In genomic region chr10:15725603-15726002, GRCh38 we compare ENCODE assay signal across 8 cellular contexts. TPM values are rescaled to one million over a fixed set of nuclear protein-coding genes. Genes with fewer than 3 reads are reported as not detected.
DNase-seq lines count a peak whose midpoint lies in the region; ATAC-seq and TF ChIP-seq lines count a peak whose summit lies in the region.

No MANE protein-coding gene starts in this region.

- no peak overlapping the region for H3K4me3 ChIP-seq in BJ (ENCODE audit: low read depth, low read length)
- no peak overlapping the region for H3K4me3 ChIP-seq in epithelial cell of proximal tubule (ENCODE audit: low read depth, low read length)
- H3K4me3 ChIP-seq in neural progenitor cell = no peak overlapping the region

- no peak overlapping the region for H3K27ac Mint-ChIP-seq in neural progenitor cell

- H3K4me1 ChIP-seq in neural progenitor cell = no peaks in the 10 kb centered on the region

- H3F3A ChIP-seq in neural progenitor cell (ENCODE audit: low read depth) = no peaks in the 10 kb centered on the region

- no peaks in the 10 kb centered on the region for H4K20me1 ChIP-seq in neural progenitor cell (ENCODE audit: low read depth)

- no peak overlapping the region for H3K9ac ChIP-seq in neural progenitor cell

- no peaks in the 10 kb centered on the region for H3K36me3 Mint-ChIP-seq in neural progenitor cell

- H3K9me3 Mint-ChIP-seq in neural progenitor cell = no peaks in the 10 kb centered on the region

- ATAC-seq in GM21360 (IDR thresholded peaks at IDR 0.05; ENCODE audit: unreplicated experiment) (peak; percentile 67), HG03025 (IDR thresholded peaks at IDR 0.05; ENCODE audit: low FRiP score, unreplicated experiment) (no peak)

- H3K4me3 Mint-ChIP-seq in neural progenitor cell = no peak overlapping the region

- H2AFZ ChIP-seq in neural progenitor cell (replicated peaks) = no peak overlapping the region

- H3K27me3 ChIP-seq in BJ (ENCODE audit: control insufficient read depth, insufficient read depth, low read length) (no peaks in the 10 kb centered on the region; the same call in 1 of the 2 replicates), neural progenitor cell (peaks cover 27% of the 10 kb centered on the region)

- no peak overlapping the region for H3K27ac ChIP-seq in neural progenitor cell

- POLR2A ChIA-PET in BJ (lab: Charles Lee) = no interaction called here

- H3K27me3 Mint-ChIP-seq in neural progenitor cell (ENCODE audit: insufficient read depth, low read depth) = peaks cover 3% of the 10 kb centered on the region

- no peaks in the 10 kb centered on the region for H3K9me3 ChIP-seq in neural progenitor cell (ENCODE audit: low read depth)

- H3K79me2 ChIP-seq in neural progenitor cell (ENCODE audit: low read depth) = no peaks in the 10 kb centered on the region

- H3K36me3 ChIP-seq in BJ (ENCODE audit: control insufficient read depth, insufficient read depth, low read length) (no peaks in the 10 kb centered on the region), neural progenitor cell (no peaks in the 10 kb centered on the region)

- H3K4me2 ChIP-seq in neural progenitor cell = no peak overlapping the region

- CTCF ChIA-PET in BJ (lab: Yijun Ruan, JAX) = interaction anchor here (0.7 to 8.9 kb wide), 13 partner anchors 10 to 300 kb away, joined by 3 to 124 read pairs (median 4); no protein-coding TSS in a partner anchor

- H3K4me1 Mint-ChIP-seq in neural progenitor cell = peaks cover 5% of the 10 kb centered on the region

- DNase-seq in BJ (ENCODE audit: low read depth) (no peak), OCI-M1 (lab: John Stamatoyannopoulos, UW) (peak; percentile 96), epithelial cell of proximal tubule (ENCODE audit: low read depth) (peak; percentile 2), neural progenitor cell (ENCODE audit: low spot score) (peak; percentile 72), occipital lobe (lab: John Stamatoyannopoulos, UW) (no peak)
- DNase-seq in activated CD4-positive, alpha-beta T cell treated with anti-CD3 and anti-CD28 coated beads for 48 hours = no peak

- TF ChIP-seq CTCF in BJ (IDR thresholded peaks at IDR 0.05; ENCODE audit: insufficient read depth, low read depth, low read length) = peak; percentile 72
- TF ChIP-seq CTCF in epithelial cell of proximal tubule (conservative IDR thresholded peaks at IDR 0.05; ENCODE audit: low read depth, low read length) = peak; percentile 77
- peak; percentile 63 for TF ChIP-seq CTCF in neural progenitor cell (IDR thresholded peaks at IDR 0.05)

RNA-seq across cellular contexts. Expression of gene ITGA8, which starts 5.9 kb away (rescaled TPM):
- polyA plus RNA-seq in BJ (2011; rRNA removed) = 10.1 and 11.3 TPM in 2 replicates
- 3.6 and 6.1 TPM in 2 replicates for polyA minus RNA-seq in BJ (2011; rRNA and poly(A)+ RNA removed)
- 0.06 TPM in 1 of 2 replicates, not detected in the other for total RNA-seq in epithelial cell of proximal tubule
- 0.15 TPM in 1 of 2 replicates, not detected in the other for total RNA-seq in neural progenitor cell (ENCODE audit: low replicate concordance)
- total RNA-seq in occipital lobe = 2.8 TPM

Comparison
In these comparisons a context has a peak if more than half of its experiments do, and no peak if none do; other contexts are left out.
1. DNase-seq: peak in OCI-M1 (single experiment), epithelial cell of proximal tubule (single experiment) and neural progenitor cell (single experiment); none in BJ (single experiment), occipital lobe (single experiment) and activated CD4-positive, alpha-beta T cell treated with anti-CD3 and anti-CD28 coated beads for 48 hours (single experiment).
2. Peak in every context shown above with its lines, with median percentiles within 50 percentile points of each other: CTCF ChIP-seq.